Comparison of ENCODE assay signal across 8 cellular contexts in the genomic region with DNA sequence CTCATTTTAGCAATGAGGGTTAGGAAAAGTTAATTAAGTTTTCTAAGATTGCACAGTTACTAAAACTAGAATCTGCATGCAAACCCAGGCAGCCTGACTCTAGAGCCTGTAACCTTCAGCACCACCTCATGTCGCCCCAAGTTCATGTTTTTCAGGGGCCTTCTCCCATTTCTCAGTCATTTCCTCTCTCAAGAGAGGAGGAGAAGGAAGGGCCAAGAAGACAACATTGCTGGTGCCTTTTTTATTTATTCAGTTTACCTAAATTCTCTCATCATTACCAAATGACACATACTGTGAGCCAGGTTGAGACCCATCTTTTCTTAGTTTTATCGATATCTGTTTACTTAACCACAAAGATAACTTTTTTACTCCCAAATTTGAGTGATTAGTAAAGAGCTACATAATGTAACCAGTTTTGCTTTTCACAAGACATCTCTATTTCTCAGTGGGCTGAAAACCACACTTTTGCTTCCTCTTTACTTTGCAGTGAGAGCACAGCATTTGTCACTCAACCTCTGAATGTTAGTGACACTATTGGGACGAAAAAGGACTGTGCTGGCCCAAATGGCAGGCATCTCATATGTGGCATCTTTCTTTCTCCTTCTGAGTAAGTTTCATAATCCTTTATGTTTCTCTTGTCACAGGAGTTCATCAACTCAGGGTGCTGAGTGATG. TPM values are rescaled to one million over a fixed set of nuclear protein-coding genes. Genes with fewer than 3 reads are reported as not detected.
DNase-seq lines count a peak whose midpoint lies in the region; ATAC-seq and TF ChIP-seq lines count a peak whose summit lies in the region.

A gene with protein sequence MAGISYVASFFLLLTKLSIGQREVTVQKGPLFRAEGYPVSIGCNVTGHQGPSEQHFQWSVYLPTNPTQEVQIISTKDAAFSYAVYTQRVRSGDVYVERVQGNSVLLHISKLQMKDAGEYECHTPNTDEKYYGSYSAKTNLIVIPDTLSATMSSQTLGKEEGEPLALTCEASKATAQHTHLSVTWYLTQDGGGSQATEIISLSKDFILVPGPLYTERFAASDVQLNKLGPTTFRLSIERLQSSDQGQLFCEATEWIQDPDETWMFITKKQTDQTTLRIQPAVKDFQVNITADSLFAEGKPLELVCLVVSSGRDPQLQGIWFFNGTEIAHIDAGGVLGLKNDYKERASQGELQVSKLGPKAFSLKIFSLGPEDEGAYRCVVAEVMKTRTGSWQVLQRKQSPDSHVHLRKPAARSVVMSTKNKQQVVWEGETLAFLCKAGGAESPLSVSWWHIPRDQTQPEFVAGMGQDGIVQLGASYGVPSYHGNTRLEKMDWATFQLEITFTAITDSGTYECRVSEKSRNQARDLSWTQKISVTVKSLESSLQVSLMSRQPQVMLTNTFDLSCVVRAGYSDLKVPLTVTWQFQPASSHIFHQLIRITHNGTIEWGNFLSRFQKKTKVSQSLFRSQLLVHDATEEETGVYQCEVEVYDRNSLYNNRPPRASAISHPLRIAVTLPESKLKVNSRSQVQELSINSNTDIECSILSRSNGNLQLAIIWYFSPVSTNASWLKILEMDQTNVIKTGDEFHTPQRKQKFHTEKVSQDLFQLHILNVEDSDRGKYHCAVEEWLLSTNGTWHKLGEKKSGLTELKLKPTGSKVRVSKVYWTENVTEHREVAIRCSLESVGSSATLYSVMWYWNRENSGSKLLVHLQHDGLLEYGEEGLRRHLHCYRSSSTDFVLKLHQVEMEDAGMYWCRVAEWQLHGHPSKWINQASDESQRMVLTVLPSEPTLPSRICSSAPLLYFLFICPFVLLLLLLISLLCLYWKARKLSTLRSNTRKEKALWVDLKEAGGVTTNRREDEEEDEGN (plus strand): TSS at position 507 of the 674 bp plus-strand sequence. CDS start 58 bp downstream, at position 565.

- H3K9me3 Mint-ChIP-seq in natural killer cell = no peaks in the 10 kb centered on the region
- H3K9me3 Mint-ChIP-seq in WTC11 = no peaks in the 10 kb centered on the region

- DNase-seq in NB4 (ENCODE audit: low read depth) (peak; percentile 75), natural killer cell (no peak), NCI-H510A (lab: John Stamatoyannopoulos, UW) (no peak), epidermal melanocyte (ENCODE audit: insufficient read length, low spot score) (no peak), WTC11 (ENCODE audit: low spot score) (no peak), H4 (ENCODE audit: low spot score) (no peak)

- TF ChIP-seq CTCF in NB4 (IDR thresholded peaks at IDR 0.05; ENCODE audit: low read depth, low read length) (no peak), natural killer cell (IDR thresholded peaks at IDR 0.05) (no peak), WTC11 (IDR thresholded peaks at IDR 0.05) (no peak)

- no peak within 1 kb of the TSS for H3K4me3 ChIP-seq in NB4 (ENCODE audit: low read depth, low read length)

- H3K4me3 Mint-ChIP-seq in natural killer cell (peak within 1 kb of the TSS; percentile 6), WTC11 (no peak within 1 kb of the TSS)

- H3K4me1 Mint-ChIP-seq in natural killer cell (peaks cover 9 to 11% of the 10 kb centered on the region in 2 donors), WTC11 (peaks cover 42% of the 10 kb centered on the region)

- POLR2A ChIA-PET in WTC11 (lab: Charles Lee) = no interaction called here

- H3K27me3 Mint-ChIP-seq in natural killer cell (ENCODE audit: low read depth in 2 of 2) (peaks cover 2 to 5% of the 10 kb centered on the region in 2 donors), WTC11 (ENCODE audit: low read depth) (no peaks in the 10 kb centered on the region)

- intact Hi-C loops in natural killer cell (cut with micrococcal nuclease) = no loop called here

- H3K36me3 Mint-ChIP-seq in natural killer cell = no peaks in the 10 kb centered on the region
- no peaks in the 10 kb centered on the region for H3K36me3 Mint-ChIP-seq in WTC11

- peak; percentile 94 for ATAC-seq in GM18520 (IDR thresholded peaks at IDR 0.05; ENCODE audit: unreplicated experiment)
- peak; percentile 93 for ATAC-seq in HG02571 (IDR thresholded peaks at IDR 0.05; ENCODE audit: unreplicated experiment)
- peak; percentile 15 to 58 (median 46) for ATAC-seq in natural killer cell
- no peak for ATAC-seq in WTC11

- no peak for TF ChIP-seq POLR2A in NB4 (IDR thresholded peaks at IDR 0.05; ENCODE audit: extremely low read depth, insufficient read length)

- CTCF ChIA-PET in WTC11 (lab: Charles Lee) = no interaction called here

- H3K27ac Mint-ChIP-seq in natural killer cell (peak within 1 kb of the TSS; percentile 50 to 65), WTC11 (no peak within 1 kb of the TSS)

TF ChIP-seq in WTC11, 78 proteins besides CTCF, POLR2A, EP300 and RAD21 (continues in another document):
- TF ChIP-seq SMAD4 (CRISPR knock-in tag; IDR thresholded peaks at IDR 0.05) (no peak), EMX1 (CRISPR knock-in tag; IDR thresholded peaks at IDR 0.05) (no peak), ZBTB21 (CRISPR knock-in tag; IDR thresholded peaks at IDR 0.05; ENCODE audit: borderline replicate concordance) (no peak), FOXJ3 (CRISPR knock-in tag; IDR thresholded peaks at IDR 0.05; ENCODE audit: borderline replicate concordance) (no peak), ATF1 (CRISPR knock-in tag; IDR thresholded peaks at IDR 0.05) (no peak), ZNF263 (CRISPR knock-in tag; IDR thresholded peaks at IDR 0.05; ENCODE audit: low read depth) (no peak), FOXP1 (CRISPR knock-in tag; IDR thresholded peaks at IDR 0.05; ENCODE audit: borderline replicate concordance) (no peak), TP53 (CRISPR knock-in tag; IDR thresholded peaks at IDR 0.05) (no peak)
- TF ChIP-seq, protein P1, sequence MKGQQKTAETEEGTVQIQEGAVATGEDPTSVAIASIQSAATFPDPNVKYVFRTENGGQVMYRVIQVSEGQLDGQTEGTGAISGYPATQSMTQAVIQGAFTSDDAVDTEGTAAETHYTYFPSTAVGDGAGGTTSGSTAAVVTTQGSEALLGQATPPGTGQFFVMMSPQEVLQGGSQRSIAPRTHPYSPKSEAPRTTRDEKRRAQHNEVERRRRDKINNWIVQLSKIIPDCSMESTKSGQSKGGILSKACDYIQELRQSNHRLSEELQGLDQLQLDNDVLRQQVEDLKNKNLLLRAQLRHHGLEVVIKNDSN (CRISPR knock-in tag; IDR thresholded peaks at IDR 0.05) = no peak
- TF ChIP-seq, protein P2, sequence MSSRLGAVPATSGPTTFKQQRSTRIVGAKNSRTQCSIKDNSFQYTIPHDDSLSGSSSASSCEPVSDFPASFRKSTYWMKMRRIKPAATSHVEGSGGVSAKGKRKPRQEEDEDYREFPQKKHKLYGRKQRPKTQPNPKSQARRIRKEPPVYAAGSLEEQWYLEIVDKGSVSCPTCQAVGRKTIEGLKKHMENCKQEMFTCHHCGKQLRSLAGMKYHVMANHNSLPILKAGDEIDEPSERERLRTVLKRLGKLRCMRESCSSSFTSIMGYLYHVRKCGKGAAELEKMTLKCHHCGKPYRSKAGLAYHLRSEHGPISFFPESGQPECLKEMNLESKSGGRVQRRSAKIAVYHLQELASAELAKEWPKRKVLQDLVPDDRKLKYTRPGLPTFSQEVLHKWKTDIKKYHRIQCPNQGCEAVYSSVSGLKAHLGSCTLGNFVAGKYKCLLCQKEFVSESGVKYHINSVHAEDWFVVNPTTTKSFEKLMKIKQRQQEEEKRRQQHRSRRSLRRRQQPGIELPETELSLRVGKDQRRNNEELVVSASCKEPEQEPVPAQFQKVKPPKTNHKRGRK (CRISPR knock-in tag; IDR thresholded peaks at IDR 0.05; ENCODE audit: borderline replicate concordance) = no peak
- TF ChIP-seq, protein P3, sequence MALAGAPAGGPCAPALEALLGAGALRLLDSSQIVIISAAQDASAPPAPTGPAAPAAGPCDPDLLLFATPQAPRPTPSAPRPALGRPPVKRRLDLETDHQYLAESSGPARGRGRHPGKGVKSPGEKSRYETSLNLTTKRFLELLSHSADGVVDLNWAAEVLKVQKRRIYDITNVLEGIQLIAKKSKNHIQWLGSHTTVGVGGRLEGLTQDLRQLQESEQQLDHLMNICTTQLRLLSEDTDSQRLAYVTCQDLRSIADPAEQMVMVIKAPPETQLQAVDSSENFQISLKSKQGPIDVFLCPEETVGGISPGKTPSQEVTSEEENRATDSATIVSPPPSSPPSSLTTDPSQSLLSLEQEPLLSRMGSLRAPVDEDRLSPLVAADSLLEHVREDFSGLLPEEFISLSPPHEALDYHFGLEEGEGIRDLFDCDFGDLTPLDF (CRISPR knock-in tag; IDR thresholded peaks at IDR 0.05) = no peak
- TF ChIP-seq, protein P4, sequence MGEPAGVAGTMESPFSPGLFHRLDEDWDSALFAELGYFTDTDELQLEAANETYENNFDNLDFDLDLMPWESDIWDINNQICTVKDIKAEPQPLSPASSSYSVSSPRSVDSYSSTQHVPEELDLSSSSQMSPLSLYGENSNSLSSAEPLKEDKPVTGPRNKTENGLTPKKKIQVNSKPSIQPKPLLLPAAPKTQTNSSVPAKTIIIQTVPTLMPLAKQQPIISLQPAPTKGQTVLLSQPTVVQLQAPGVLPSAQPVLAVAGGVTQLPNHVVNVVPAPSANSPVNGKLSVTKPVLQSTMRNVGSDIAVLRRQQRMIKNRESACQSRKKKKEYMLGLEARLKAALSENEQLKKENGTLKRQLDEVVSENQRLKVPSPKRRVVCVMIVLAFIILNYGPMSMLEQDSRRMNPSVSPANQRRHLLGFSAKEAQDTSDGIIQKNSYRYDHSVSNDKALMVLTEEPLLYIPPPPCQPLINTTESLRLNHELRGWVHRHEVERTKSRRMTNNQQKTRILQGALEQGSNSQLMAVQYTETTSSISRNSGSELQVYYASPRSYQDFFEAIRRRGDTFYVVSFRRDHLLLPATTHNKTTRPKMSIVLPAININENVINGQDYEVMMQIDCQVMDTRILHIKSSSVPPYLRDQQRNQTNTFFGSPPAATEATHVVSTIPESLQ (CRISPR knock-in tag; IDR thresholded peaks at IDR 0.05) = no peak

RNA-seq across cellular contexts. Expression of the gene that starts here (rescaled TPM):
- total RNA-seq in natural killer cell (1 to 10 TPM in 2 of 3 donors, under 1 TPM in 1; 0.82 to 3.1 (median 2.5) TPM), WTC11 (2021) (1.3 to 1.6 TPM (median 1.4 TPM) in 3 replicates)
- 0.12 and 0.62 TPM in 2 replicates for total RNA-seq in H4 (2014; rRNA removed; shearing (Covaris generic))
